In genomic region chr3:28950614-28951013, GRCh38 we compare ENCODE assay signal across 6 cellular contexts.
"Had no signal": no experiment of that assay in that cellular context is flagged by ENCODE, and none has a peak within 500 bp of the region (broad histone marks: within the 10 kb centered on the region; RNA-seq: fewer than 3 reads in every experiment).

No MANE protein-coding gene starts in this region.

- ATAC-seq: GM12878 had no signal

- H3K4me3 ChIP-seq: GM12878 had no signal

- DNase-seq: GDM1, GF-D8 had no signal

- FAIRE-seq: G401.6, GM12878, GM18507, GM19239 had no signal
